In the genomic region with DNA sequence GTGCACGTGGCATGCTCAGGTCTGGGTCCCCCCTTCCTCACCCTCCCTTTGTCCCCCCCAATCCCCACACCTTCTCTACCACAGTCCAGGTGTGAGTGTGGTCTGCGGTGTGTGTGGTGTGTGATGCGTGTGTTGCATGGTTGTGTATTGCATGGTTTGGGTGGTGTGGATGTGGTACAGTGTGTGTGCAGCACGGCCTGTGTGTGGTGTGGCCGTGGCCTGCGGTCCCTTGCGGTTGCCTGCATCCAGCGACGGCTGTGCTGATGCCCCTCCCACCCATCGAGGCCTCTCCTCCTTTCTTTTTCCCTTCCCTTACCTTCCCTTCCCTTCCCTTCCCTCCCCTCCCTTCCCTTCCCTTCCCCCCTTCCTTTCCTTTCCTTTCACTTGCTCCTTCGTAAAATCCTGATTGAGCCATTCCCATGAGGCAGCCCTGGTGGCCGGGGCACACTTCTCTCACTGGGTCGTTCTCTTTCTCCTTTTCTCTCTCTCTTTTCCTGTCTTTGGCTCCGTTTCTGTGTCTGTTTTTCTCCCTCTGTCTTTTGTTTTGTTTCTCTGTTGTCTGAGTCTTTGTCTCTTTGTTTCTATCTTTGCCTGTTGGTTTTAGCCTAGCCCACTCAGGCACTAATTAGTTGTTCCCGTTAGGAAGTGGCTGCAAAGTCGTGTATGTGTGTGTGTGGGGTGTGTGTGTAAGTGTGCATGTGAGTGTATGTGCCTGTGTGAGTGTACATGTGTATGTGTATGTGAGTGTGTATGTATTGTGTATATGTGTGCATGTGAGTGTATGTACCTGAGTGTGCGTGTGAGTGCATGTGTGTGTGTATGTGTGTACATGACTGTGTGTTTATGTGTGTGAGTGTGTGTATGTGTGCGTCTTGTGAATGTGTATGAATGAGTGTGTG, we compare ENCODE assay signal across 11 cellular contexts.
DNase-seq lines count a peak whose midpoint lies in the region; ATAC-seq and TF ChIP-seq lines count a peak whose summit lies in the region.
"Had no signal": no experiment of that assay in that cellular context is flagged by ENCODE, and none has a peak within 500 bp of the region (broad histone marks: within the 10 kb centered on the region; RNA-seq: fewer than 3 reads in every experiment).

No MANE protein-coding gene starts in this region.

- H3K9me3 ChIP-seq in fibroblast of lung (ENCODE audit: control insufficient read depth, insufficient read depth, low read depth, low read length), result no peaks in the 10 kb centered on the region
- H3K9me3 ChIP-seq in stomach smooth muscle (ENCODE audit: control insufficient read depth in 2 of 2, low read length in 2 of 2), result no peaks in the 10 kb centered on the region
- H3K9me3 ChIP-seq in gastroesophageal sphincter, result no peaks in the 10 kb centered on the region
- no peaks in the 10 kb centered on the region for H3K9me3 ChIP-seq in testis

- no peak overlapping the region for H3K9ac ChIP-seq in fibroblast of lung (ENCODE audit: insufficient read depth, low read length)
- H3K9ac ChIP-seq in stomach smooth muscle (ENCODE audit: low read length in 2 of 2), result peak overlapping the region in 1 of 2 donors; percentile 28

- no peaks in the 10 kb centered on the region for H3K36me3 Mint-ChIP-seq in activated naive CD4-positive, alpha-beta T cell treated with anti-CD3 and anti-CD28 coated beads for 36 hours (ENCODE audit: low read depth)

- TF ChIP-seq CTCF in fibroblast of lung (conservative IDR thresholded peaks at IDR 0.05 in 1 of 2, IDR thresholded peaks at IDR 0.05 in 1 of 2; ENCODE audit: low read depth in 1 of 2, low read length in 2 of 2), result no peak
- TF ChIP-seq CTCF in gastroesophageal sphincter (IDR thresholded peaks at IDR 0.05), result no peak
- no peak for TF ChIP-seq CTCF in testis (IDR thresholded peaks at IDR 0.05)

- peak overlapping the region; percentile 31 to 60 (median 44) for H3K4me3 ChIP-seq in fibroblast of lung (replicated peaks in 1 of 4; ENCODE audit: control extremely low read depth in 1 of 4, insufficient read depth in 1 of 4, low read depth in 3 of 4, low read length in 4 of 4)
- peak overlapping the region; percentile 50 to 76 for H3K4me3 ChIP-seq in stomach smooth muscle (ENCODE audit: low read length in 2 of 2)
- H3K4me3 ChIP-seq in gastroesophageal sphincter, result peak overlapping the region in 1 of 2 donors; percentile 43
- H3K4me3 ChIP-seq in testis, result no peak overlapping the region

- DNase-seq in activated naive CD4-positive, alpha-beta T cell treated with anti-CD3 and anti-CD28 coated beads for 36 hours, result peak; percentile 28
- DNase-seq in activated naive CD4-positive, alpha-beta T cell (lab: John Stamatoyannopoulos, UW), result no peak
- DNase-seq in NCI-H2171 treated with DMSO at 0.1 percent for 48 hours (lab: John Stamatoyannopoulos, UW), result peak; percentile 53
- DNase-seq in fibroblast of lung (ENCODE audit: low read depth in 2 of 2), result peak in 1 of 2 donors; percentile 36
- DNase-seq in HuH-7 (ENCODE audit: low spot score), result no peak
- no peak for DNase-seq in testis
- DNase-seq: GOT3, NCI-H1048 had no signal

- TF ChIP-seq POLR2A in gastroesophageal sphincter (IDR thresholded peaks at IDR 0.05) (no peak), testis (IDR thresholded peaks at IDR 0.05) (no peak)

- H3K27ac Mint-ChIP-seq in activated naive CD4-positive, alpha-beta T cell treated with anti-CD3 and anti-CD28 coated beads for 36 hours, result no peak overlapping the region

- peak overlapping the region; percentile 94 for H3K4me2 ChIP-seq in fibroblast of lung (ENCODE audit: extremely low read depth, insufficient read depth, low read length)

- H3K27ac ChIP-seq in fibroblast of lung (ENCODE audit: insufficient read depth, low read length) (no peak overlapping the region), stomach smooth muscle (ENCODE audit: low read length) (no peak overlapping the region), gastroesophageal sphincter (no peak overlapping the region), testis (no peak overlapping the region)

- H3K4me1 ChIP-seq in fibroblast of lung (ENCODE audit: control insufficient read depth, extremely low read depth, insufficient read depth, low read length), result peaks cover 11% of the 10 kb centered on the region
- H3K4me1 ChIP-seq in stomach smooth muscle (ENCODE audit: control insufficient read depth, insufficient read depth, low read length), result peaks cover 31% of the 10 kb centered on the region
- H3K4me1 ChIP-seq in gastroesophageal sphincter, result peaks cover 0 to 39% (median 13%) of the 10 kb centered on the region in 3 donors
- peaks cover 7% of the 10 kb centered on the region for H3K4me1 ChIP-seq in testis

- H3K4me1 Mint-ChIP-seq in activated naive CD4-positive, alpha-beta T cell treated with anti-CD3 and anti-CD28 coated beads for 36 hours (ENCODE audit: low read depth), result peaks cover 10% of the 10 kb centered on the region

- no peaks in the 10 kb centered on the region for H3K36me3 ChIP-seq in fibroblast of lung (ENCODE audit: control insufficient read depth, insufficient read depth, low read length)
- no peaks in the 10 kb centered on the region for H3K36me3 ChIP-seq in stomach smooth muscle (ENCODE audit: control insufficient read depth in 2 of 2, insufficient read depth in 2 of 2, low read length in 2 of 2)
- no peaks in the 10 kb centered on the region for H3K36me3 ChIP-seq in gastroesophageal sphincter
- no peaks in the 10 kb centered on the region for H3K36me3 ChIP-seq in testis (ENCODE audit: low read depth, missing control alignments)

- CTCF ChIA-PET in activated naive CD4-positive, alpha-beta T cell treated with anti-CD3 and anti-CD28 coated beads for 36 hours (lab: Charles Lee), result no interaction called here

- peak overlapping the region; percentile 89 for H2AFZ ChIP-seq in fibroblast of lung (ENCODE audit: low read length)

- H3K27me3 Mint-ChIP-seq in activated naive CD4-positive, alpha-beta T cell treated with anti-CD3 and anti-CD28 coated beads for 36 hours (ENCODE audit: low read depth), result peaks cover 16% of the 10 kb centered on the region

- H3K4me3 Mint-ChIP-seq in activated naive CD4-positive, alpha-beta T cell treated with anti-CD3 and anti-CD28 coated beads for 36 hours, result no peak overlapping the region
- H3K4me3 Mint-ChIP-seq: neural crest cell had no signal

- WGBS in gastroesophageal sphincter (ENCODE audit: low coverage in 1 of 2), 2 donors, result 37 to 40% methylated on average over 5 to 15 of the region's 18 CpGs
- whole genome bisulfite sequencing in testis, 2 donors, result 33 to 47% methylated on average over 18 of the region's 18 CpGs

- TF ChIP-seq EP300 in gastroesophageal sphincter (IDR thresholded peaks at IDR 0.05), result no peak

- H3K79me2 ChIP-seq in fibroblast of lung (ENCODE audit: control insufficient read depth, insufficient read depth, low read length), result no peaks in the 10 kb centered on the region

- no peaks in the 10 kb centered on the region for H4K20me1 ChIP-seq in fibroblast of lung (ENCODE audit: control insufficient read depth, extremely low read depth, insufficient read depth, low read length)

- H3K9me3 Mint-ChIP-seq in activated naive CD4-positive, alpha-beta T cell treated with anti-CD3 and anti-CD28 coated beads for 36 hours, result no peaks in the 10 kb centered on the region
- H3K9me3 Mint-ChIP-seq: neural crest cell had no signal

- intact Hi-C loops in activated naive CD4-positive, alpha-beta T cell treated with anti-CD3 and anti-CD28 coated beads for 36 hours (cut with micrococcal nuclease), result no loop called here
- intact Hi-C loops in testis (cut with DNase I; ENCODE audit: low total_unique reads), result no loop called here

- ATAC-seq in gastroesophageal sphincter, result no peak

- H3K27me3 ChIP-seq in fibroblast of lung (ENCODE audit: control insufficient read depth, insufficient read depth, low read length) (peaks cover 43% of the 10 kb centered on the region), stomach smooth muscle (ENCODE audit: control insufficient read depth in 1 of 2, insufficient read depth in 2 of 2, low read length in 2 of 2) (peaks cover 7 to 11% of the 10 kb centered on the region in 2 donors), gastroesophageal sphincter (peaks cover 31% of the 10 kb centered on the region), testis (no peaks in the 10 kb centered on the region)

Comparison
In these comparisons a context has a peak if more than half of its experiments do, and no peak if none do; other contexts are left out.
1. DNase-seq: peak in activated naive CD4-positive, alpha-beta T cell treated with anti-CD3 and anti-CD28 coated beads for 36 hours (single experiment) and NCI-H2171 treated with DMSO at 0.1 percent for 48 hours (single experiment); none in activated naive CD4-positive, alpha-beta T cell (0 of 4), HuH-7 (single experiment) and testis (single experiment).
2. H3K4me3 ChIP-seq: peak in fibroblast of lung (4 of 4) and stomach smooth muscle (2 of 2); none in testis (0 of 2).